Comparison of ENCODE assay signal across 24 cellular contexts in genomic region chr19:30520735-30521479, GRCh38.
"Had no signal": no experiment of that assay in that cellular context is flagged by ENCODE, and none has a peak within 500 bp of the region (broad histone marks: within the 10 kb centered on the region; RNA-seq: fewer than 3 reads in every experiment).

No MANE protein-coding gene starts in this region.

- DNase-seq: IMR-90, Karpas-422, KG1, MG63, NCI-H1092, NCI-H1105 treated with DMSO at 0.1 percent for 48 hours, NCI-H1417 treated with DMSO at 0.1 percent for 48 hours, NCI-H146, NCI-H187, NCI-H2029, NCI-H2081 treated with DMSO at 0.1 percent for 48 hours, NCI-H2171, NCI-H226, NCI-H446, NCI-H510A, NCI-H524 treated with DMSO at 0.1 percent for 48 hours, NCI-H69, NCI-H774, Right ventricle myocardium superior, RPMI8226, SIG-M5 had no signal

- H3K9me3 ChIP-seq: MG63, SJSA1 had no signal

- H3K36me3 ChIP-seq: MG63, SJSA1 had no signal

- H3K27ac ChIP-seq: SJSA1, SK-N-MC had no signal

- H3K4me1 ChIP-seq: SJSA1 had no signal

- ATAC-seq: HepG2 had no signal

- H3K4me3 ChIP-seq: MG63, SJSA1, SK-N-MC had no signal

- H3K27me3 ChIP-seq: MG63, SJSA1 had no signal
